Comparison of ENCODE assay signal across 20 cellular contexts in the genomic region with DNA sequence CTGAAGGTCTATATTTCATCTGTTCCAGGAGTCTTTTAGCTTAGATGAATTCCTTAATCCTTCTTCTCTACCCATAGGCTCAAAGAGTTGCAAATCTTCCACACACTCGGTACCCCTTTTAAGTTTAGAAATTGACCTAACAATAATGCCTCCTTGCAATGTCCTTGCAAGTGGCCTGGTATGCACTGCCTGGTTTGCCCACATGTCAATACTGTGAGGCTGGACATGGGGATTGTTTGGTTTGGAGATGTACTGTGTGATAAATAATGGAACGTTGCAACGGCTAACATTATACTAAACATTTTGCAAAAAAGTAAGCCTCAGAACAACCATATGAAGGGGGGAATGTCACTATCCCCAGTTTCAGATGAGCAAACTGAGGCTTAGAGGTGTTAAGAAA.
"Had no signal": no experiment of that assay in that cellular context is flagged by ENCODE, and none has a peak within 500 bp of the region (broad histone marks: within the 10 kb centered on the region; RNA-seq: fewer than 3 reads in every experiment).

No MANE protein-coding gene starts in this region.

- H3K4me1 Mint-ChIP-seq: activated naive CD8-positive, alpha-beta T cell treated with anti-CD3 and anti-CD28 coated beads, Interleukin-2, amount 50 U/mL, for 24 hours; naive B cell had no signal

- H3K4me3 ChIP-seq: ascending aorta, coronary artery, prostate gland, right lobe of liver, transverse colon had no signal

- H3K36me3 Mint-ChIP-seq: naive B cell had no signal

- H3K9me3 ChIP-seq: ascending aorta, neutrophil, prostate gland, right lobe of liver, transverse colon had no signal

- H3K27ac ChIP-seq: ascending aorta, coronary artery, neutrophil, prostate gland, right lobe of liver, transverse colon had no signal

- H3K4me1 ChIP-seq: prostate gland, transverse colon had no signal

- H3K36me3 ChIP-seq: ascending aorta, neutrophil, prostate gland, right lobe of liver, transverse colon had no signal

- H3K4me3 Mint-ChIP-seq: activated CD8-positive, alpha-beta T cell treated with anti-CD3 and anti-CD28 coated beads for 36 hours; activated naive CD8-positive, alpha-beta T cell treated with anti-CD3 and anti-CD28 coated beads, Interleukin-2, amount 50 U/mL, for 24 hours; activated T-cell treated with anti-CD3 and anti-CD28 coated beads, Interleukin-2, amount 50 U/mL, for 72 hours; naive B cell had no signal

- H3K27ac Mint-ChIP-seq: activated CD8-positive, alpha-beta T cell treated with anti-CD3 and anti-CD28 coated beads for 36 hours; activated naive CD8-positive, alpha-beta T cell treated with anti-CD3 and anti-CD28 coated beads, Interleukin-2, amount 50 U/mL, for 24 hours; activated T-cell treated with anti-CD3 and anti-CD28 coated beads, Interleukin-2, amount 50 U/mL, for 72 hours had no signal

- H3K27me3 ChIP-seq: ascending aorta, right lobe of liver, transverse colon had no signal

- H3K9me3 Mint-ChIP-seq: activated CD8-positive, alpha-beta T cell treated with anti-CD3 and anti-CD28 coated beads for 36 hours; activated naive CD8-positive, alpha-beta T cell treated with anti-CD3 and anti-CD28 coated beads, Interleukin-2, amount 50 U/mL, for 24 hours; activated T-cell treated with anti-CD3 and anti-CD28 coated beads, Interleukin-2, amount 50 U/mL, for 72 hours; naive B cell had no signal

- H3K27me3 Mint-ChIP-seq: activated naive CD8-positive, alpha-beta T cell treated with anti-CD3 and anti-CD28 coated beads, Interleukin-2, amount 50 U/mL, for 24 hours had no signal

- DNase-seq: activated CD4-positive, alpha-beta T cell treated with anti-CD3 and anti-CD28 coated beads for 4 hours; activated CD8-positive, alpha-beta memory T cell treated with anti-CD3 and anti-CD28 coated beads, Interleukin-2, amount 50 U/mL, for 4 hours; activated CD8-positive, alpha-beta T cell treated with anti-CD3 and anti-CD28 coated beads for 36 hours; activated naive CD4-positive, alpha-beta T cell treated with Interleukin-2 at 50 U/mL for 16 hours; activated naive CD8-positive, alpha-beta T cell treated with anti-CD3 and anti-CD28 coated beads, Interleukin-2, amount 50 U/mL, for 24 hours; activated T-cell treated with anti-CD3 and anti-CD28 coated beads, Interleukin-2, amount 50 U/mL, for 72 hours; caudate nucleus; effector CD8-positive, alpha-beta T cell; hippocampal formation; midbrain; naive B cell; stimulated activated CD4-positive, alpha-beta T cell treated with anti-CD3 and anti-CD28 coated beads, Interleukin-2, amount 100 ng/mL, for 24 hours; stimulated activated naive CD4-positive, alpha-beta T cell; T-helper 9 cell; transverse colon had no signal

- ATAC-seq: activated CD8-positive, alpha-beta T cell treated with anti-CD3 and anti-CD28 coated beads for 36 hours; activated T-cell treated with anti-CD3 and anti-CD28 coated beads, Interleukin-2, amount 50 U/mL, for 72 hours had no signal
